Comparison of ENCODE assay signal across 24 cellular contexts in the genomic region with DNA sequence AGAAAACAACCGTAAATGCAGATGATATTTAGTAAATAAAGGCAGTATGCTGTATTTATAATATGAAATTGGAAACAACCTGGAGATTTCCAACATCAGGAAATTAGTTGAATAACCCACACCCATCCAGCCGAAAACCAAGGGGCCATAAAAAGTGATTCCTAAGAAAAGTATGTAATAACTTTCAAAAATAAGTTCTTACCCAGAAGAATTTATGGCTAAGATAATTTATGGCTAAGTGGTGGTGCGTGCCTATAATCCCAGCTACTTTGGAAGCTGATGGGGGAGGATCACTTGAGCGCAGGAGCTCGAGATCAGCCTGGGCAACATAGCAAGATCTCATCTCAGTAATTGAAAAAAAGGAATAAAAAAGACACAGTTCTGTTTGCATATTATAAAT. TPM values are rescaled to one million over a fixed set of nuclear protein-coding genes. Genes with fewer than 3 reads are reported as not detected.
DNase-seq lines count a peak whose midpoint lies in the region; ATAC-seq and TF ChIP-seq lines count a peak whose summit lies in the region.
"Had no signal": no experiment of that assay in that cellular context is flagged by ENCODE, and none has a peak within 500 bp of the region (broad histone marks: within the 10 kb centered on the region; RNA-seq: fewer than 3 reads in every experiment).

No MANE protein-coding gene starts in this region.

- DNase-seq in AG08395 (ENCODE audit: low spot score), result peak; percentile 22
- DNase-seq in EL, result peak; percentile 78
- peak; percentile 76 for DNase-seq in M059J (ENCODE audit: low read depth)
- DNase-seq in thoracic aorta (ENCODE audit: low spot score), result no peak
- DNase-seq in T-helper 1 cell, result no peak
- DNase-seq in medulla oblongata (ENCODE audit: extremely low spot score), result no peak
- no peak for DNase-seq in left cardiac atrium
- DNase-seq: CD4-positive, alpha-beta T cell; GDM1; Kasumi-1; MG63; NCI-H1105 treated with DMSO at 0.1 percent for 48 hours; NCI-H146; NCI-H1930; NCI-H446; NCI-H524 treated with DMSO at 0.1 percent for 48 hours; NCI-H774; SJCRH30 had no signal

- no peaks in the 10 kb centered on the region for H3K9me3 ChIP-seq in thoracic aorta
- H3K9me3 ChIP-seq: A549, MG63, SJCRH30 had no signal

- peaks cover 12 to 48% of the 10 kb centered on the region in 2 donors for H3K4me1 ChIP-seq in thoracic aorta (ENCODE audit: control insufficient read depth in 1 of 2, low read depth in 2 of 2)
- H3K4me1 ChIP-seq: A549 had no signal

- ATAC-seq in thoracic aorta (ENCODE audit: insufficient number of reproducible peaks, low FRiP score, low read depth) (no peak), left cardiac atrium (no peak)
- ATAC-seq: A549, HCT116, K562, SK-N-SH treated with all-trans-retinoic acid at 6 μM for 48 hours had no signal

- intact Hi-C loops in left cardiac atrium (cut with DNase I), result no loop called here

- no peak overlapping the region for H3K4me3 ChIP-seq in thoracic aorta
- H3K4me3 ChIP-seq: A549; BLaER1 treated with 17β-estradiol and CSF1 and Interleukin-3, amounts not matched to agents 10 nM and 100 nM; K562; MG63; SJCRH30 had no signal

- TF ChIP-seq CTCF in thoracic aorta (IDR thresholded peaks at IDR 0.05), result no peak

- H3K27ac ChIP-seq in thoracic aorta, result peak overlapping the region; percentile 20 to 78
- H3K27ac ChIP-seq: A549; BLaER1 treated with 17β-estradiol and CSF1 and Interleukin-3, amounts not matched to agents 10 nM and 100 nM; SJCRH30 had no signal

- H3K36me3 ChIP-seq in thoracic aorta, result no peaks in the 10 kb centered on the region
- H3K36me3 ChIP-seq: MG63, SJCRH30 had no signal

- no peaks in the 10 kb centered on the region for H3K27me3 ChIP-seq in thoracic aorta (replicated peaks; ENCODE audit: insufficient read depth)
- H3K27me3 ChIP-seq: BLaER1 treated with 17β-estradiol and CSF1 and Interleukin-3, amounts not matched to agents 10 nM and 100 nM; MG63; SJCRH30 had no signal

RNA-seq across cellular contexts. Expression of a gene that starts 43.2 kb away (rescaled TPM):
- 25.0 and 39.8 TPM in 2 replicates for total RNA-seq in M059J (2014; rRNA removed; shearing (Covaris generic))
- total RNA-seq in thoracic aorta (10 to 100 TPM; 33.2 to 33.4 TPM), left cardiac atrium (10 to 100 TPM in 1 of 2 donors, 1 to 10 TPM in 1; 9.0 to 10.1 TPM)

RNA-seq across cellular contexts. Expression of a gene that starts 58.6 kb away (rescaled TPM):
- not detected in 2 replicates for total RNA-seq in M059J (2014; rRNA removed; shearing (Covaris generic))
- total RNA-seq in thoracic aorta (not detected), left cardiac atrium (not detected)
- total RNA-seq: CD4-positive, alpha-beta T cell; H4; K562 had no signal

Comparison
In these comparisons a context has a peak if more than half of its experiments do, and no peak if none do; other contexts are left out.
1. DNase-seq: peak in AG08395 (single experiment), EL (single experiment) and M059J (single experiment); none in thoracic aorta (single experiment), T-helper 1 cell (0 of 5), medulla oblongata (single experiment) and left cardiac atrium (single experiment).